19 cellular contexts compared by ENCODE assay signal in the genomic region with DNA sequence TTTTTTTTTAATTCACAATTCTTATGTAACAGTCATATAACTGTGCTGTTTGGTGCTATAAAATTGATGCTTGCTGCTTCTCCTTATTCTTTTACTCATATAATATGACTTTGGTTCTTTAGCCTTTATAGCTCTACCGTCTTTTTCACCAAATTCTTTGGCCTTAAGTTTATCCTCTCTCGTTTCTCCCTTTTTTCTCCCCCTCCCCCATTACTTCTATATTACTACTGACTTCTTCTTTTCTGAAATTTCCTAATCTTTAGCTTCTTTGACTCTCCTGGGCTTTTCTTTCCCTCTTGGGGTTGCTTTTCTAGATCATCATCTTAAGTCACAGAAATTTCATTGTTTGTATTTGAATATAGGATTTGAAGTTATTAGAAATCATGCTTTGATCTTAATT. TPM values are rescaled to one million over a fixed set of nuclear protein-coding genes. Genes with fewer than 3 reads are reported as not detected.
DNase-seq lines count a peak whose midpoint lies in the region; ATAC-seq and TF ChIP-seq lines count a peak whose summit lies in the region.
"Had no signal": no experiment of that assay in that cellular context is flagged by ENCODE, and none has a peak within 500 bp of the region (broad histone marks: within the 10 kb centered on the region; RNA-seq: fewer than 3 reads in every experiment).

No MANE protein-coding gene starts in this region.

- peaks cover 44% of the 10 kb centered on the region for H3K36me3 ChIP-seq in CD8-positive, alpha-beta memory T cell (ENCODE audit: insufficient read depth, low read length)

- H3K27me3 Mint-ChIP-seq in activated CD4-positive, alpha-beta T cell treated with anti-CD3 and anti-CD28 coated beads for 36 hours = no peaks in the 10 kb centered on the region
- H3K27me3 Mint-ChIP-seq in CD8-positive, alpha-beta memory T cell = no peaks in the 10 kb centered on the region
- no peaks in the 10 kb centered on the region for H3K27me3 Mint-ChIP-seq in activated naive CD8-positive, alpha-beta T cell treated with anti-CD3 and anti-CD28 coated beads, Interleukin-2, amount 50 U/mL, for 24 hours
- no peaks in the 10 kb centered on the region for H3K27me3 Mint-ChIP-seq in chondrocyte (ENCODE audit: low read depth)

- H3K4me1 ChIP-seq in CD8-positive, alpha-beta memory T cell (ENCODE audit: insufficient read depth, low read length) = peaks cover 27% of the 10 kb centered on the region

- peaks cover 38% of the 10 kb centered on the region for H3K36me3 Mint-ChIP-seq in activated CD4-positive, alpha-beta T cell treated with anti-CD3 and anti-CD28 coated beads for 36 hours (ENCODE audit: low read depth)
- peaks cover 5 to 57% (median 13%) of the 10 kb centered on the region in 3 donors for H3K36me3 Mint-ChIP-seq in CD8-positive, alpha-beta memory T cell
- peaks cover 40% of the 10 kb centered on the region for H3K36me3 Mint-ChIP-seq in activated naive CD8-positive, alpha-beta T cell treated with anti-CD3 and anti-CD28 coated beads, Interleukin-2, amount 50 U/mL, for 24 hours (ENCODE audit: low read depth)
- peaks cover 22% of the 10 kb centered on the region for H3K36me3 Mint-ChIP-seq in chondrocyte (ENCODE audit: low read depth)

- no peaks in the 10 kb centered on the region for H3K9me3 ChIP-seq in CD8-positive, alpha-beta memory T cell (ENCODE audit: low read length)
- H3K9me3 ChIP-seq: A549, SJSA1 had no signal

- H3K27ac Mint-ChIP-seq in activated CD4-positive, alpha-beta T cell treated with anti-CD3 and anti-CD28 coated beads for 36 hours = peak overlapping the region; percentile 23
- H3K27ac Mint-ChIP-seq in CD8-positive, alpha-beta memory T cell = peak overlapping the region in 6 of 8 donors; percentile 42 to 89 (median 64)
- H3K27ac Mint-ChIP-seq in activated naive CD8-positive, alpha-beta T cell treated with anti-CD3 and anti-CD28 coated beads, Interleukin-2, amount 50 U/mL, for 24 hours = peak overlapping the region; percentile 65
- no peak overlapping the region for H3K27ac Mint-ChIP-seq in chondrocyte (ENCODE audit: unreplicated experiment)

- no peak for ATAC-seq in activated CD4-positive, alpha-beta T cell treated with anti-CD3 and anti-CD28 coated beads for 36 hours
- no peak for ATAC-seq in activated naive CD8-positive, alpha-beta T cell treated with anti-CD3 and anti-CD28 coated beads, Interleukin-2, amount 50 U/mL, for 24 hours
- ATAC-seq: A549, HCT116 had no signal

- no peak for TF ChIP-seq CTCF in chondrocyte (IDR thresholded peaks at IDR 0.05)

- no peak overlapping the region for H3K4me3 Mint-ChIP-seq in activated CD4-positive, alpha-beta T cell treated with anti-CD3 and anti-CD28 coated beads for 36 hours
- peak overlapping the region in 1 of 7 donors; percentile 67 for H3K4me3 Mint-ChIP-seq in CD8-positive, alpha-beta memory T cell
- H3K4me3 Mint-ChIP-seq in activated naive CD8-positive, alpha-beta T cell treated with anti-CD3 and anti-CD28 coated beads, Interleukin-2, amount 50 U/mL, for 24 hours = no peak overlapping the region
- H3K4me3 Mint-ChIP-seq in chondrocyte (ENCODE audit: unreplicated experiment) = no peak overlapping the region
- H3K4me3 Mint-ChIP-seq: CD14-positive monocyte had no signal

- CTCF ChIA-PET in activated CD4-positive, alpha-beta T cell treated with anti-CD3 and anti-CD28 coated beads for 36 hours (lab: Charles Lee) = interaction anchor here (0.5 to 0.8 kb wide), 2 partner anchors 30 to 1097 kb away, joined by 3 read pairs; no protein-coding TSS in a partner anchor
- CTCF ChIA-PET in CD8-positive, alpha-beta memory T cell (lab: Charles Lee) = no interaction called here

- H3K27ac ChIP-seq in CD8-positive, alpha-beta memory T cell (ENCODE audit: low read depth, low read length) = no peak overlapping the region
- H3K27ac ChIP-seq: A549, GM23248, SJSA1 had no signal

- H3K9me3 Mint-ChIP-seq in activated CD4-positive, alpha-beta T cell treated with anti-CD3 and anti-CD28 coated beads for 36 hours (ENCODE audit: low read depth) = no peaks in the 10 kb centered on the region
- no peaks in the 10 kb centered on the region for H3K9me3 Mint-ChIP-seq in CD8-positive, alpha-beta memory T cell
- H3K9me3 Mint-ChIP-seq in activated naive CD8-positive, alpha-beta T cell treated with anti-CD3 and anti-CD28 coated beads, Interleukin-2, amount 50 U/mL, for 24 hours = no peaks in the 10 kb centered on the region
- no peaks in the 10 kb centered on the region for H3K9me3 Mint-ChIP-seq in chondrocyte (ENCODE audit: low read depth)
- H3K9me3 Mint-ChIP-seq: CD14-positive monocyte had no signal

- H3K27me3 ChIP-seq in CD8-positive, alpha-beta memory T cell (ENCODE audit: insufficient read depth, low read length, poor library complexity, severe bottlenecking) = no peaks in the 10 kb centered on the region
- H3K27me3 ChIP-seq: SJSA1 had no signal

- H3K4me3 ChIP-seq in CD8-positive, alpha-beta memory T cell (ENCODE audit: low read length) = no peak overlapping the region
- H3K4me3 ChIP-seq: A549, GM23248, SJSA1 had no signal

- intact Hi-C loops in activated CD4-positive, alpha-beta T cell treated with anti-CD3 and anti-CD28 coated beads for 36 hours (cut with DNase I, micrococcal nuclease) = loop anchor here in 1 of 2 experiments (2.0 kb wide), 1 partner anchor 78 kb away; no protein-coding TSS in a partner anchor
- intact Hi-C loops in posterior vena cava (cut with DNase I) = loop anchor here in 1 of 2 donors (10.0 kb wide), 1 partner anchor 92 kb away; no protein-coding TSS in a partner anchor

- no peak for DNase-seq in activated CD4-positive, alpha-beta T cell treated with anti-CD3 and anti-CD28 coated beads for 36 hours
- DNase-seq in activated CD4-positive, alpha-beta T cell treated with anti-CD3 and anti-CD28 coated beads for 4 hours = no peak
- no peak for DNase-seq in CD8-positive, alpha-beta memory T cell
- DNase-seq in NOMO-1 treated with DMSO at 0.1 percent for 48 hours (lab: John Stamatoyannopoulos, UW; ENCODE audit: unreplicated experiment) (peak; percentile 42), chondrocyte (ENCODE audit: low spot score) (no peak), posterior vena cava (ENCODE audit: low spot score) (no peak), NCI-H1048 (lab: John Stamatoyannopoulos, UW) (no peak)
- DNase-seq in activated naive CD8-positive, alpha-beta T cell treated with anti-CD3 and anti-CD28 coated beads, Interleukin-2, amount 50 U/mL, for 24 hours = no peak
- DNase-seq: DMS79, GM23248, NCI-H187 treated with DMSO at 0.1 percent for 48 hours, NCI-H446 treated with DMSO at 0.1 percent for 48 hours, NCI-H748 treated with DMSO at 0.1 percent for 48 hours had no signal

- peaks cover 30% of the 10 kb centered on the region for H3K4me1 Mint-ChIP-seq in activated CD4-positive, alpha-beta T cell treated with anti-CD3 and anti-CD28 coated beads for 36 hours
- peaks cover 7 to 22% (median 17%) of the 10 kb centered on the region in 3 donors for H3K4me1 Mint-ChIP-seq in CD8-positive, alpha-beta memory T cell
- peaks cover 27% of the 10 kb centered on the region for H3K4me1 Mint-ChIP-seq in activated naive CD8-positive, alpha-beta T cell treated with anti-CD3 and anti-CD28 coated beads, Interleukin-2, amount 50 U/mL, for 24 hours
- H3K4me1 Mint-ChIP-seq in chondrocyte (ENCODE audit: low read depth) = peaks cover 14% of the 10 kb centered on the region

- POLR2A ChIA-PET in activated CD4-positive, alpha-beta T cell treated with anti-CD3 and anti-CD28 coated beads for 36 hours (lab: Charles Lee) = no interaction called here
- POLR2A ChIA-PET in CD8-positive, alpha-beta memory T cell (lab: Charles Lee) = no interaction called here

RNA-seq across cellular contexts. Expression of gene BCCIP, which starts 3.8 kb away (rescaled TPM):
- 100 to 1,000 TPM; 106 to 115 TPM for total RNA-seq in activated CD4-positive, alpha-beta T cell treated with anti-CD3 and anti-CD28 coated beads for 36 hours
- 100 to 1,000 TPM; 129 to 130 TPM for total RNA-seq in CD8-positive, alpha-beta memory T cell
- 84.4 TPM for polyA plus RNA-seq in CD8-positive, alpha-beta memory T cell
- total RNA-seq in chondrocyte (25.7 to 43.3 TPM (median 25.9 TPM) in 3 replicates), posterior vena cava (10 to 100 TPM; 37.5 to 38.8 TPM)

RNA-seq across cellular contexts. Expression of gene UROS, which starts 4.1 kb away (rescaled TPM):
- total RNA-seq in activated CD4-positive, alpha-beta T cell treated with anti-CD3 and anti-CD28 coated beads for 36 hours = 10 to 100 TPM; 37.3 to 39.6 TPM
- 10 to 100 TPM; 43.4 to 47.2 TPM for total RNA-seq in CD8-positive, alpha-beta memory T cell
- polyA plus RNA-seq in CD8-positive, alpha-beta memory T cell = 57.3 TPM
- total RNA-seq in chondrocyte (65.7 to 73.8 TPM (median 69.6 TPM) in 3 replicates), posterior vena cava (10 to 100 TPM; 28.2 to 31.4 TPM)

RNA-seq across cellular contexts. Expression of gene MMP21, which starts 51.5 kb away (rescaled TPM):
- total RNA-seq in activated CD4-positive, alpha-beta T cell treated with anti-CD3 and anti-CD28 coated beads for 36 hours = not detected
- total RNA-seq in CD8-positive, alpha-beta memory T cell = under 1 TPM in 1 of 2 experiments, not detected in 1; 0.11 TPM
- not detected for polyA plus RNA-seq in CD8-positive, alpha-beta memory T cell
- total RNA-seq in chondrocyte = not detected in 3 replicates
- total RNA-seq in posterior vena cava = under 1 TPM; 0.28 to 0.38 TPM
- total RNA-seq: G401, GM23248, RPMI7951, SJSA1 had no signal
- polyA plus RNA-seq: CD14-positive monocyte, GM23248 had no signal

RNA-seq across cellular contexts. Expression of gene DHX32, which starts 54.0 kb away (rescaled TPM):
- total RNA-seq in activated CD4-positive, alpha-beta T cell treated with anti-CD3 and anti-CD28 coated beads for 36 hours = 10 to 100 TPM; 19.4 to 23.5 TPM
- 10 to 100 TPM; 10.7 to 11.0 TPM for total RNA-seq in CD8-positive, alpha-beta memory T cell
- polyA plus RNA-seq in CD8-positive, alpha-beta memory T cell = 8.4 TPM
- total RNA-seq in chondrocyte (24.0 to 32.5 TPM (median 29.2 TPM) in 3 replicates), posterior vena cava (10 to 100 TPM; 19.0 to 25.1 TPM)
